9 cellular contexts compared by ENCODE assay signal in the genomic region with DNA sequence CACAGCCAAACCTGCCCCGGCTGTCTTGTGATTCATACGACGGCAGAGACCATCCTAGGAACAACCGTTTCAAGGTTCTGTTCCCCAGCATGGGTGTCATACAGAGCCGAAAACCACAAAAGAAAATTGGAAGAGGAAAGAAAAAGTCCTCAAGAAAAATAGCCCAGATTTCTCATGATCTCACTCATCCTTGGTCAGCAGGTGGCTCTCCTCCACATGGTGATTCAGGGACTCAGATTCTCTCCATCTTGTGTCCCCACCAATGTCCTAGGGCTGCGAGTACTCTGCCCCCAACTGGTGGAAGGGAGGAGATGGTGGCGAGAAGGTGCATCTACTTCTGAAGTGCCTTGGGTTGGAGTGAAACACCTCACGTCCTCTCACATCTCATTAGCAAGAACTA. TPM values are rescaled to one million over a fixed set of nuclear protein-coding genes. Genes with fewer than 3 reads are reported as not detected.
DNase-seq lines count a peak whose midpoint lies in the region; ATAC-seq and TF ChIP-seq lines count a peak whose summit lies in the region.
"Had no signal": no experiment of that assay in that cellular context is flagged by ENCODE, and none has a peak within 500 bp of the region (broad histone marks: within the 10 kb centered on the region; RNA-seq: fewer than 3 reads in every experiment).

No MANE protein-coding gene starts in this region.

- H3K4me1 ChIP-seq in OCI-LY7 (ENCODE audit: insufficient read depth, low read length, poor library complexity, severe bottlenecking): no peaks in the 10 kb centered on the region
- no peaks in the 10 kb centered on the region for H3K4me1 ChIP-seq in body of pancreas

- H3K4me3 ChIP-seq in OCI-LY7 (ENCODE audit: low read depth, low read length, poor library complexity, severe bottlenecking): no peak overlapping the region
- no peak overlapping the region for H3K4me3 ChIP-seq in fibroblast of mammary gland (ENCODE audit: control insufficient read depth, low read depth, low read length)
- no peak overlapping the region for H3K4me3 ChIP-seq in body of pancreas

- H3K27me3 ChIP-seq in body of pancreas: no peaks in the 10 kb centered on the region

- CTCF ChIA-PET in OCI-LY7 (lab: Charles Lee; ENCODE audit: unreplicated experiment): no interaction called here

- H3K79me2 ChIP-seq in OCI-LY7 (ENCODE audit: insufficient read depth, low read depth, low read length): no peaks in the 10 kb centered on the region

- POLR2A ChIA-PET in OCI-LY7 (lab: Charles Lee): no interaction called here

- intact Hi-C loops in OCI-LY7 (cut with micrococcal nuclease; ENCODE audit: unreplicated experiment) (no loop called here), body of pancreas (cut with DNase I) (no loop called here)

- 66 to 68% methylated on average over 8 of the region's 8 CpGs for WGBS in body of pancreas, 2 donors

- peak; percentile 66 for TF ChIP-seq CTCF in OCI-LY7 (conservative IDR thresholded peaks at IDR 0.05; ENCODE audit: low read length)
- TF ChIP-seq CTCF in fibroblast of mammary gland (conservative IDR thresholded peaks at IDR 0.05; ENCODE audit: control insufficient read depth, insufficient read depth, low read depth, low read length): peak; percentile 22
- TF ChIP-seq CTCF in body of pancreas (IDR thresholded peaks at IDR 0.05): no peak

- no peaks in the 10 kb centered on the region for H4K20me1 ChIP-seq in OCI-LY7 (ENCODE audit: insufficient read depth, low read length)

- H3K4me2 ChIP-seq in OCI-LY7 (ENCODE audit: low read length): no peak overlapping the region

- H3K9me2 ChIP-seq in OCI-LY7 (ENCODE audit: insufficient read depth, low read length): no peaks in the 10 kb centered on the region

- TF ChIP-seq POLR2A in body of pancreas (IDR thresholded peaks at IDR 0.05): no peak

- ATAC-seq in GM18868 (IDR thresholded peaks at IDR 0.05; ENCODE audit: unreplicated experiment): peak; percentile 51
- no peak for ATAC-seq in body of pancreas
- ATAC-seq in HG03175 (IDR thresholded peaks at IDR 0.05; ENCODE audit: unreplicated experiment): no peak

- H3K27ac ChIP-seq in OCI-LY7 (ENCODE audit: low read depth, low read length, poor library complexity, severe bottlenecking) (no peak overlapping the region), body of pancreas (no peak overlapping the region)

- H3K9me3 ChIP-seq in OCI-LY7 (ENCODE audit: low read length): no peaks in the 10 kb centered on the region
- no peaks in the 10 kb centered on the region for H3K9me3 ChIP-seq in body of pancreas

- H3K36me3 ChIP-seq in OCI-LY7 (ENCODE audit: insufficient read depth, low read length) (no peaks in the 10 kb centered on the region), body of pancreas (replicated peaks in 1 of 2; ENCODE audit: insufficient read depth in 1 of 2, low read depth in 2 of 2) (no peaks in the 10 kb centered on the region)

- DNase-seq in D341Med (ENCODE audit: low spot score) (peak; percentile 45), OCI-LY7 (ENCODE audit: low spot score) (peak; percentile 30), fibroblast of mammary gland (ENCODE audit: low read depth) (peak; percentile 37), NK-92 (lab: John Stamatoyannopoulos, UW; ENCODE audit: unreplicated experiment) (no peak), NCI-H1105 treated with DMSO at 0.1 percent for 48 hours (lab: John Stamatoyannopoulos, UW) (no peak), body of pancreas (no peak)
- DNase-seq: T-helper 1 cell had no signal

- no peak overlapping the region for H2AFZ ChIP-seq in OCI-LY7 (ENCODE audit: low read length)

- BruUV-seq in OCI-LY7 (replicated peaks; lab: Mats Ljungman, UMichigan): no TSS peak

RNA-seq across cellular contexts. Expression of gene PDZD2, which starts 25.6 kb away (rescaled TPM):
- total RNA-seq in OCI-LY7 (2014; rRNA removed; shearing (Covaris generic)): 7.2 and 8.6 TPM in 2 replicates
- 10.4 and 10.6 TPM in 2 replicates for total RNA-seq in OCI-LY7 (2022)
- total RNA-seq in body of pancreas: 10 to 100 TPM in 1 of 2 donors, 1 to 10 TPM in 1; 3.9 to 12.9 TPM

Comparison
In these comparisons a context has a peak if more than half of its experiments do, and no peak if none do; other contexts are left out.
1. DNase-seq: peak in D341Med (single experiment), OCI-LY7 (single experiment) and fibroblast of mammary gland (single experiment); none in NK-92 (single experiment), NCI-H1105 treated with DMSO at 0.1 percent for 48 hours (single experiment) and body of pancreas (0 of 4).
2. CTCF ChIP-seq: peak in OCI-LY7 (single experiment) and fibroblast of mammary gland (single experiment); none in body of pancreas (0 of 7).